ENCODE assay signal across 8 cellular contexts in the genomic region with DNA sequence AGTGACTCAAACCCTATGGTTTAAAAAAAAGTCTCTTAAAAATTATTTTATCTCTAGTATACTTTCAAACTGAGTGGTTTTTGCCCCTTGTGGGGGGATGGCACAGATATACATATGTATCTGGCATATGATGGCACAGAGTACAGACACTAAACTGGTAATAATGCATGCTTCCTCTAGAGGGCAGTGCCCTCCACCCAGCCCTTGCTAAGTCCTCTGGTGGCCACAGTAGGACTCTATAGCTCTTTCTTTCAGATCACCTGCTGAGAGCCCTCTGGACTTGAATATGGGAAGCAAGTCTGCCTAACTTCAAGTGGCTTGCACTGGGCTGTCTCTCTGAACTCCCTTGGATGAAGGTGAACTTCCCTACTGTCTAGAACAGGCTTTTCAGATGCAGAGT.
DNase-seq lines count a peak whose midpoint lies in the region; ATAC-seq and TF ChIP-seq lines count a peak whose summit lies in the region.

No MANE protein-coding gene starts in this region.

- no peak overlapping the region for H2AFZ ChIP-seq in OCI-LY7 (ENCODE audit: low read length)

- intact Hi-C loops in OCI-LY7 (cut with micrococcal nuclease; ENCODE audit: unreplicated experiment) (no loop called here), spleen (cut with DNase I; ENCODE audit: low total_unique reads) (no loop called here)

- no peak overlapping the region for H3K4me2 ChIP-seq in OCI-LY7 (ENCODE audit: low read length)

- H4K20me1 ChIP-seq in OCI-LY7 (ENCODE audit: insufficient read depth, low read length): no peaks in the 10 kb centered on the region

- H3K27ac ChIP-seq in OCI-LY7 (ENCODE audit: low read depth, low read length, poor library complexity, severe bottlenecking): no peak overlapping the region
- no peak overlapping the region for H3K27ac ChIP-seq in spleen

- no peak for TF ChIP-seq POLR2A in spleen (IDR thresholded peaks at IDR 0.05)

- no peak overlapping the region for H3K4me3 ChIP-seq in AG10803 (ENCODE audit: low read length)
- no peak overlapping the region for H3K4me3 ChIP-seq in OCI-LY7 (ENCODE audit: low read depth, low read length, poor library complexity, severe bottlenecking)
- H3K4me3 ChIP-seq in spleen: no peak overlapping the region

- no peaks in the 10 kb centered on the region for H3K9me2 ChIP-seq in OCI-LY7 (ENCODE audit: insufficient read depth, low read length)

- CTCF ChIA-PET in OCI-LY7 (lab: Charles Lee; ENCODE audit: unreplicated experiment): no interaction called here

- no TSS peak for BruUV-seq in OCI-LY7 (replicated peaks; lab: Mats Ljungman, UMichigan)

- no peaks in the 10 kb centered on the region for H3K4me1 ChIP-seq in OCI-LY7 (ENCODE audit: insufficient read depth, low read length, poor library complexity, severe bottlenecking)
- H3K4me1 ChIP-seq in spleen: no peaks in the 10 kb centered on the region

- POLR2A ChIA-PET in OCI-LY7 (lab: Charles Lee): no interaction called here

- in situ Hi-C loops in GM13977 (cut with MboI; ENCODE audit: low pct_unique_long_range_greater_than_20kb, low sequenced_read_pairs, unreplicated experiment): no loop called here

- H3K9me3 ChIP-seq in OCI-LY7 (ENCODE audit: low read length): no peaks in the 10 kb centered on the region
- H3K9me3 ChIP-seq in spleen: no peaks in the 10 kb centered on the region

- no peaks in the 10 kb centered on the region for H3K36me3 ChIP-seq in OCI-LY7 (ENCODE audit: insufficient read depth, low read length)
- H3K36me3 ChIP-seq in spleen: no peaks in the 10 kb centered on the region

- H3K79me2 ChIP-seq in OCI-LY7 (ENCODE audit: insufficient read depth, low read depth, low read length): no peaks in the 10 kb centered on the region

- TF ChIP-seq CTCF in AG10803 (conservative IDR thresholded peaks at IDR 0.05; ENCODE audit: low read length) (peak; percentile 28; the same call in 1 of the 2 replicates), GM13977 (IDR thresholded peaks at IDR 0.05; ENCODE audit: extremely low read depth, insufficient read depth, missing control alignments) (peak; percentile 78), OCI-LY7 (conservative IDR thresholded peaks at IDR 0.05; ENCODE audit: low read length) (peak; percentile 74), spleen (IDR thresholded peaks at IDR 0.05 in 8 of 11, conservative IDR thresholded peaks at IDR 0.05 in 3 of 11) (peak in 8 of 11 experiments; percentile 19 to 56 (median 42))

- DNase-seq in AG10803 (ENCODE audit: low read depth) (no peak), GM13977 (ENCODE audit: low spot score) (no peak), OCI-LY7 (ENCODE audit: low spot score) (peak; percentile 31), dermis microvascular lymphatic vessel endothelial cell (ENCODE audit: low read depth in 2 of 2) (peak; percentile 27 to 60), spleen (no peak), NCI-H510A (lab: John Stamatoyannopoulos, UW) (no peak)

- peak; percentile 83 for ATAC-seq in HG02970 (IDR thresholded peaks at IDR 0.05; ENCODE audit: low FRiP score, unreplicated experiment)
- no peak for ATAC-seq in GM19324 (IDR thresholded peaks at IDR 0.05; ENCODE audit: low FRiP score, unreplicated experiment)

- H3K27me3 ChIP-seq in spleen (replicated peaks in 1 of 7): no peaks in the 10 kb centered on the region

Comparison
In these comparisons a context has a peak if more than half of its experiments do, and no peak if none do; other contexts are left out.
1. DNase-seq: peak in OCI-LY7 (single experiment) and dermis microvascular lymphatic vessel endothelial cell (2 of 2); none in AG10803 (single experiment), GM13977 (single experiment), spleen (single experiment) and NCI-H510A (single experiment).
2. CTCF ChIP-seq: peak in every context shown above with its lines; median percentile 78 in GM13977; 74 in OCI-LY7; 42 in spleen; 28 in AG10803.